ENCODE assay signal across 9 cellular contexts in genomic region chr9:99433555-99433954, GRCh38.
DNase-seq lines count a peak whose midpoint lies in the region; ATAC-seq and TF ChIP-seq lines count a peak whose summit lies in the region.
"Had no signal": no experiment of that assay in that cellular context is flagged by ENCODE, and none has a peak within 500 bp of the region (broad histone marks: within the 10 kb centered on the region; RNA-seq: fewer than 3 reads in every experiment).

No MANE protein-coding gene starts in this region.

- TF ChIP-seq CTCF in HFF-Myc (IDR thresholded peaks at IDR 0.05; ENCODE audit: low read depth, low read length, missing control alignments) (no peak), heart right ventricle (IDR thresholded peaks at IDR 0.05) (no peak), glutamatergic neuron (IDR thresholded peaks at IDR 0.05; ENCODE audit: partially characterized antibody, unreplicated experiment) (no peak)

- H3K36me3 Mint-ChIP-seq in glutamatergic neuron (ENCODE audit: unreplicated experiment) = no peaks in the 10 kb centered on the region

- H3K36me3 ChIP-seq in heart right ventricle = no peaks in the 10 kb centered on the region
- H3K36me3 ChIP-seq: tibial artery had no signal

- H3K4me1 ChIP-seq in heart right ventricle = peaks cover 0 to 16% (median 7%) of the 10 kb centered on the region in 9 donors

- H3K4me3 Mint-ChIP-seq in glutamatergic neuron (ENCODE audit: unreplicated experiment) = no peak overlapping the region

- no peaks in the 10 kb centered on the region for H3K27me3 ChIP-seq in heart right ventricle
- H3K27me3 ChIP-seq: tibial artery had no signal

- no peaks in the 10 kb centered on the region for H3K4me1 Mint-ChIP-seq in glutamatergic neuron (ENCODE audit: low read depth, unreplicated experiment)

- TF ChIP-seq POLR2A in GM18505 (IDR thresholded peaks at IDR 0.05; ENCODE audit: borderline replicate concordance, extremely low read depth, insufficient read depth, insufficient read length) = no peak

- 47 to 61% methylated on average over 3 of the region's 3 CpGs for WGBS in heart right ventricle, 2 donors

- H3K27ac Mint-ChIP-seq in glutamatergic neuron (ENCODE audit: unreplicated experiment) = no peak overlapping the region

- intact Hi-C loops in heart right ventricle (cut with DNase I) = loop anchor here in 1 of 10 donors (10.0 kb wide), 1 partner anchor 59 kb away; no protein-coding TSS in a partner anchor

- H3K27ac ChIP-seq in heart right ventricle = peak overlapping the region in 1 of 10 donors; percentile 39
- H3K27ac ChIP-seq: tibial artery had no signal

- peaks cover 0 to 8% (median 0%) of the 10 kb centered on the region in 11 donors for H3K9me3 ChIP-seq in heart right ventricle
- H3K9me3 ChIP-seq: tibial artery had no signal

- H3K4me3 ChIP-seq in HFF-Myc (replicated peaks; ENCODE audit: low read depth, low read length) (no peak overlapping the region), heart right ventricle (no peak overlapping the region)
- H3K4me3 ChIP-seq: tibial artery had no signal

- ATAC-seq in GM18505 (IDR thresholded peaks at IDR 0.05; ENCODE audit: unreplicated experiment) = peak; percentile 99
- peak in 7 of 8 donors; percentile 43 to 97 (median 53) for ATAC-seq in heart right ventricle

- H3K9me3 Mint-ChIP-seq in glutamatergic neuron (ENCODE audit: unreplicated experiment) = no peaks in the 10 kb centered on the region

- DNase-seq in HFF-Myc (ENCODE audit: extremely low read depth, low read depth) (peak; percentile 85), MV-4-11 (lab: John Stamatoyannopoulos, UW) (peak; percentile 91), activated T-cell treated with anti-CD3 and anti-CD28 coated beads for 24 hours (ENCODE audit: low read depth) (peak; percentile 39), heart right ventricle (peak in 1 of 2 donors; percentile 14), glutamatergic neuron (no peak), occipital lobe (lab: John Stamatoyannopoulos, UW) (no peak)
- DNase-seq in stimulated activated CD4-positive, alpha-beta T cell treated with anti-CD3 and anti-CD28 coated beads, Interleukin-4, amount 100 ng/mL, for 1 hour = peak; percentile 35

- no peaks in the 10 kb centered on the region for H3K27me3 Mint-ChIP-seq in glutamatergic neuron (ENCODE audit: unreplicated experiment)

Comparison
In these comparisons a context has a peak if more than half of its experiments do, and no peak if none do; other contexts are left out.
1. DNase-seq: peak in HFF-Myc (single experiment), MV-4-11 (single experiment), activated T-cell treated with anti-CD3 and anti-CD28 coated beads for 24 hours (single experiment) and stimulated activated CD4-positive, alpha-beta T cell treated with anti-CD3 and anti-CD28 coated beads, Interleukin-4, amount 100 ng/mL, for 1 hour (single experiment); none in glutamatergic neuron (single experiment) and occipital lobe (single experiment).